8 cellular contexts compared by ENCODE assay signal in genomic region chr3:15860014-15860934, GRCh38.
DNase-seq lines count a peak whose midpoint lies in the region; ATAC-seq and TF ChIP-seq lines count a peak whose summit lies in the region.

No MANE protein-coding gene starts in this region.

- TF ChIP-seq CTCF in Caco-2 (IDR thresholded peaks at IDR 0.05; ENCODE audit: insufficient read depth in 1 of 2, low read depth in 1 of 2, low read length in 1 of 2, severe bottlenecking in 1 of 2, unreplicated experiment in 1 of 2) (no peak), glutamatergic neuron (IDR thresholded peaks at IDR 0.05; ENCODE audit: partially characterized antibody, unreplicated experiment) (no peak), vagina (IDR thresholded peaks at IDR 0.05) (no peak)

- peak overlapping the region; percentile 74 for H3K4me3 Mint-ChIP-seq in Caco-2 (ENCODE audit: unreplicated experiment)
- peak overlapping the region; percentile 93 for H3K4me3 Mint-ChIP-seq in glutamatergic neuron (ENCODE audit: unreplicated experiment)

- no TSS peak for BruUV-seq in Caco-2 (replicated peaks; lab: Mats Ljungman, UMichigan)

- H3K4me1 ChIP-seq in Caco-2 (peaks cover 13% of the 10 kb centered on the region; the same call in 1 of the 2 replicates), vagina (peaks cover 20% of the 10 kb centered on the region)

- no peak for TF ChIP-seq POLR2A in vagina (IDR thresholded peaks at IDR 0.05)

- no peaks in the 10 kb centered on the region for H3K36me3 ChIP-seq in Caco-2 (ENCODE audit: control insufficient read depth, insufficient read depth, low read length)
- H3K36me3 ChIP-seq in vagina: no peaks in the 10 kb centered on the region

- intact Hi-C loops in Caco-2 (cut with micrococcal nuclease; ENCODE audit: unreplicated experiment) (no loop called here), vagina (cut with DNase I) (no loop called here)

- H3K9me3 Mint-ChIP-seq in Caco-2 (ENCODE audit: unreplicated experiment): peaks cover 9% of the 10 kb centered on the region
- peaks cover 0 to 6% of the 10 kb centered on the region in 2 donors for H3K9me3 Mint-ChIP-seq in activated naive CD4-positive, alpha-beta T cell treated with anti-CD3 and anti-CD28 coated beads, Interleukin-2, amount 50 U/mL, for 72 hours
- peaks cover 15% of the 10 kb centered on the region for H3K9me3 Mint-ChIP-seq in glutamatergic neuron (ENCODE audit: unreplicated experiment)

- CTCF ChIA-PET in Caco-2 (lab: Charles Lee): interaction anchor here (0.7 kb wide), 1 partner anchor 430 kb away, joined by 3 read pairs; no protein-coding TSS in a partner anchor

- no peaks in the 10 kb centered on the region for H3K4me1 Mint-ChIP-seq in Caco-2 (ENCODE audit: low read depth, unreplicated experiment)
- H3K4me1 Mint-ChIP-seq in glutamatergic neuron (ENCODE audit: low read depth, unreplicated experiment): peaks cover 22% of the 10 kb centered on the region

- no peaks in the 10 kb centered on the region for H3K27me3 Mint-ChIP-seq in Caco-2 (ENCODE audit: insufficient read depth, unreplicated experiment)
- peaks cover 13% of the 10 kb centered on the region for H3K27me3 Mint-ChIP-seq in glutamatergic neuron (ENCODE audit: unreplicated experiment)

- peak; percentile 50 for ATAC-seq in GM19328 (IDR thresholded peaks at IDR 0.05; ENCODE audit: unreplicated experiment)
- ATAC-seq in HG03354 (IDR thresholded peaks at IDR 0.05; ENCODE audit: poor library complexity, severe bottlenecking, unreplicated experiment): peak; percentile 52
- ATAC-seq in activated naive CD4-positive, alpha-beta T cell treated with anti-CD3 and anti-CD28 coated beads, Interleukin-2, amount 50 U/mL, for 72 hours: peak; percentile 74 to 75

- POLR2A ChIA-PET in Caco-2 (lab: Charles Lee): interaction anchor here (0.5 kb wide), 1 partner anchor 253 kb away, joined by 3 read pairs; no protein-coding TSS in a partner anchor

- DNase-seq in Caco-2 (peak; percentile 32 to 82), NCI-H748 treated with DMSO at 0.1 percent for 48 hours (lab: John Stamatoyannopoulos, UW) (peak; percentile 28), glutamatergic neuron (peak; percentile 81), occipital lobe (lab: John Stamatoyannopoulos, UW) (peak; percentile 61), vagina (ENCODE audit: extremely low spot score in 2 of 2) (peak in 1 of 2 donors; percentile 90)
- peak in 1 of 2 donors; percentile 18 for DNase-seq in activated naive CD4-positive, alpha-beta T cell treated with anti-CD3 and anti-CD28 coated beads, Interleukin-2, amount 50 U/mL, for 72 hours (ENCODE audit: low spot score in 2 of 2)

- peak overlapping the region; percentile 81 for H3K27ac ChIP-seq in vagina

- peak overlapping the region; percentile 61 for H3K4me3 ChIP-seq in Caco-2 (ENCODE audit: low read depth, low read length)
- peak overlapping the region; percentile 79 to 98 for H3K4me3 ChIP-seq in vagina

- no peaks in the 10 kb centered on the region for H3K27me3 ChIP-seq in Caco-2 (replicated peaks; ENCODE audit: control insufficient read depth, insufficient read depth, low read length)
- no peaks in the 10 kb centered on the region for H3K27me3 ChIP-seq in vagina

- H3K36me3 Mint-ChIP-seq in Caco-2 (ENCODE audit: insufficient read depth, unreplicated experiment) (peaks cover 14% of the 10 kb centered on the region), glutamatergic neuron (ENCODE audit: unreplicated experiment) (peaks cover 10% of the 10 kb centered on the region)
- H3K36me3 Mint-ChIP-seq in activated naive CD4-positive, alpha-beta T cell treated with anti-CD3 and anti-CD28 coated beads, Interleukin-2, amount 50 U/mL, for 72 hours: peaks cover 5 to 19% of the 10 kb centered on the region in 2 donors

- no peaks in the 10 kb centered on the region for H3K9me3 ChIP-seq in Caco-2
- H3K9me3 ChIP-seq in vagina: no peaks in the 10 kb centered on the region

- H3K27ac Mint-ChIP-seq in Caco-2 (ENCODE audit: unreplicated experiment): peak overlapping the region; percentile 65
- H3K27ac Mint-ChIP-seq in activated naive CD4-positive, alpha-beta T cell treated with anti-CD3 and anti-CD28 coated beads, Interleukin-2, amount 50 U/mL, for 72 hours: peak overlapping the region; percentile 55 to 94
- H3K27ac Mint-ChIP-seq in glutamatergic neuron (ENCODE audit: unreplicated experiment): peak overlapping the region; percentile 99
